Comparison of ENCODE assay signal across 9 cellular contexts in genomic region chr7:123492485-123492884, GRCh38. TPM values are rescaled to one million over a fixed set of nuclear protein-coding genes. Genes with fewer than 3 reads are reported as not detected.
A peak's percentile ranks its signal among the peaks of the same experiment; 100 is the strongest.
DNase-seq lines count a peak whose midpoint lies in the region; ATAC-seq and TF ChIP-seq lines count a peak whose summit lies in the region.
"Had no signal": no experiment of that assay in that cellular context is flagged by ENCODE, and none has a peak within 500 bp of the region (broad histone marks: within the 10 kb centered on the region; RNA-seq: fewer than 3 reads in every experiment).

No MANE protein-coding gene starts in this region.

- no peak overlapping the region for H3K27ac ChIP-seq in right atrium auricular region
- H3K27ac ChIP-seq: thyroid gland had no signal

- H3K4me1 ChIP-seq in right atrium auricular region, result no peaks in the 10 kb centered on the region
- H3K4me1 ChIP-seq: thyroid gland had no signal

- ATAC-seq in GM18505 (IDR thresholded peaks at IDR 0.05; ENCODE audit: unreplicated experiment) (peak; percentile 74), GM21619 (IDR thresholded peaks at IDR 0.05; ENCODE audit: unreplicated experiment) (peak; percentile 74), HG03442 (IDR thresholded peaks at IDR 0.05; ENCODE audit: unreplicated experiment) (peak; percentile 90)

- no peaks in the 10 kb centered on the region for H3K36me3 ChIP-seq in right atrium auricular region
- H3K36me3 ChIP-seq: thyroid gland had no signal

- DNase-seq in fibroblast of the aortic adventitia (ENCODE audit: low read depth), result no peak
- DNase-seq in right atrium auricular region (ENCODE audit: low spot score), result no peak
- no peak for DNase-seq in NCI-H187 (lab: John Stamatoyannopoulos, UW)
- DNase-seq in lower leg skin (ENCODE audit: low spot score in 2 of 2), result no peak
- DNase-seq in NCI-H146 (lab: John Stamatoyannopoulos, UW), result no peak
- DNase-seq: thyroid gland had no signal

- intact Hi-C loops in lower leg skin (cut with DNase I; ENCODE audit: low total_unique reads), result no loop called here

- TF ChIP-seq POLR2A in GM18505 (IDR thresholded peaks at IDR 0.05; ENCODE audit: borderline replicate concordance, extremely low read depth, insufficient read depth, insufficient read length), result no peak
- no peak for TF ChIP-seq POLR2A in lower leg skin (IDR thresholded peaks at IDR 0.05)

- peak; percentile 10 for TF ChIP-seq CTCF in fibroblast of the aortic adventitia (IDR thresholded peaks at IDR 0.05; ENCODE audit: insufficient read depth, low read length)
- TF ChIP-seq CTCF in right atrium auricular region (IDR thresholded peaks at IDR 0.05), result no peak
- no peak for TF ChIP-seq CTCF in lower leg skin (IDR thresholded peaks at IDR 0.05)

- no peak overlapping the region for H3K4me3 ChIP-seq in fibroblast of the aortic adventitia (ENCODE audit: low read depth, low read length)
- no peak overlapping the region for H3K4me3 ChIP-seq in right atrium auricular region
- no peak overlapping the region for H3K4me3 ChIP-seq in lower leg skin (ENCODE audit: low read depth, poor library complexity, severe bottlenecking)
- H3K4me3 ChIP-seq: thyroid gland had no signal

- H3K9me3 ChIP-seq in right atrium auricular region, result no peaks in the 10 kb centered on the region
- H3K9me3 ChIP-seq: thyroid gland had no signal

- H3K27me3 ChIP-seq in right atrium auricular region, result no peaks in the 10 kb centered on the region
- H3K27me3 ChIP-seq: thyroid gland had no signal

- 66 to 71% methylated on average over 3 of the region's 3 CpGs for WGBS in lower leg skin, 2 donors

RNA-seq across cellular contexts. Expression of gene IQUB, which starts 41.9 kb away (rescaled TPM):
- 0.81 and 2.7 TPM in 2 replicates for total RNA-seq in fibroblast of the aortic adventitia (ENCODE audit: low replicate concordance)
- under 1 TPM; 0.51 to 0.85 TPM for total RNA-seq in right atrium auricular region
- total RNA-seq in lower leg skin, result under 1 TPM in 2 of 4 donors, not detected in 2; 0.22 to 0.55 TPM
